ENCODE assay signal across 15 cellular contexts in the genomic region with DNA sequence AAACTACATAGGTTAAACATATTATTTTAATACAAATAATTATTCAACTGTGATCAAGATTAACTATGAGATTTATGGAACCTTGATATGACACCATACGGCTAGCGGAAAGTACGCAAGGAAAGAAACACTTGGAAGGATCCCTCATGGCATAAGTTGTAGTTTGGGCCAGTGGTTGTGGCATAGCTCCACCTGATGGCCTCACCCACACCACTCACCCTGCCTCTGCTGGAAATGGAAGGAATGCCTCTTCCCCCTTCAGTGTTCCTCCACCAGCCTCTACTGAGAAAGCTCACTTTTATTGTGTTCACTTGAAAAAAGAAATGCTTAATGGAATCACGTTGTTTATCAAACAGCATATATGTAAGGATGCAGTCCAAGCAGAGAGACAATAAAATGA.
"Had no signal": no experiment of that assay in that cellular context is flagged by ENCODE, and none has a peak within 500 bp of the region (broad histone marks: within the 10 kb centered on the region; RNA-seq: fewer than 3 reads in every experiment).

No MANE protein-coding gene starts in this region.

- H3K36me3 ChIP-seq: brain microvascular endothelial cell, pancreas, spleen had no signal

- H3K4me1 ChIP-seq: pancreas, spleen had no signal

- DNase-seq: activated CD4-positive, alpha-beta T cell treated with anti-CD3 and anti-CD28 coated beads, Interleukin-2, amount 50 U/mL, for 1 hour; activated CD8-positive, alpha-beta memory T cell treated with anti-CD3 and anti-CD28 coated beads for 24 hours; activated gamma-delta T cell treated with Interleukin-2 at 50 U/mL for 16 hours; activated naive CD8-positive, alpha-beta T cell treated with anti-CD3 and anti-CD28 coated beads, Interleukin-2, amount 10 ng/mL, durations not matched to agents 7 days and 5 days; brain microvascular endothelial cell; cortex of kidney; effector CD4-positive, alpha-beta T cell; foreskin fibroblast; glutamatergic neuron; hypothalamus; immature natural killer cell; naive B cell; pancreas; spleen had no signal

- ATAC-seq: pancreas, sciatic nerve had no signal

- H3K27ac ChIP-seq: brain microvascular endothelial cell, pancreas, spleen had no signal

- H3K4me3 ChIP-seq: pancreas, spleen had no signal

- H3K27me3 ChIP-seq: brain microvascular endothelial cell, pancreas, spleen had no signal

- H3K9me3 ChIP-seq: pancreas, spleen had no signal
